ENCODE assay signal across 8 cellular contexts in genomic region chr15:73964736-73965093, GRCh38. TPM values are rescaled to one million over a fixed set of nuclear protein-coding genes. Genes with fewer than 3 reads are reported as not detected.
DNase-seq lines count a peak whose midpoint lies in the region; ATAC-seq, FAIRE-seq and TF ChIP-seq lines count a peak whose summit lies in the region.

No MANE protein-coding gene starts in this region.

- H3K4me2 ChIP-seq in Karpas-422 (ENCODE audit: low read depth, low read length, poor library complexity, severe bottlenecking) (peak overlapping the region; percentile 46), osteoblast (ENCODE audit: insufficient read depth, low read length) (peak overlapping the region; percentile 78)

- peak overlapping the region; percentile 25; the same call in 1 of the 2 replicates for H3K4me3 ChIP-seq in Karpas-422 (ENCODE audit: low read length)
- peak overlapping the region; percentile 51 for H3K4me3 ChIP-seq in osteoblast (ENCODE audit: insufficient read depth, low read length)
- no peak overlapping the region for H3K4me3 ChIP-seq in thyroid gland (replicated peaks in 1 of 3)

- H3K27me3 ChIP-seq in Karpas-422 (ENCODE audit: low read length) (no peaks in the 10 kb centered on the region), osteoblast (ENCODE audit: insufficient read depth, low read length) (no peaks in the 10 kb centered on the region), thyroid gland (no peaks in the 10 kb centered on the region)

- peak; percentile 57 for ATAC-seq in GM19324 (IDR thresholded peaks at IDR 0.05; ENCODE audit: low FRiP score, unreplicated experiment)

- H2AFZ ChIP-seq in Karpas-422 (ENCODE audit: low read length): peak overlapping the region; percentile 86
- peak overlapping the region; percentile 89 for H2AFZ ChIP-seq in osteoblast (ENCODE audit: low read length)

- H4K20me1 ChIP-seq in Karpas-422 (ENCODE audit: insufficient read depth, low read depth, low read length) (no peaks in the 10 kb centered on the region), osteoblast (ENCODE audit: insufficient read depth, low read length) (no peaks in the 10 kb centered on the region)

- no peaks in the 10 kb centered on the region for H3K9me2 ChIP-seq in Karpas-422 (replicated peaks; ENCODE audit: insufficient read depth, low read length)

- DNase-seq in AG20443 (ENCODE audit: low spot score) (peak; percentile 84), Karpas-422 (peak; percentile 94), SIG-M5 treated with dmso at 0.1 percent for 504 hours (lab: John Stamatoyannopoulos, UW; ENCODE audit: unreplicated experiment) (peak; percentile 80), frontal cortex (ENCODE audit: low spot score in 2 of 2) (peak; percentile 47 to 67), osteoblast (ENCODE audit: insufficient read length, low spot score, missing footprints) (peak; percentile 90), thyroid gland (peak; percentile 71 to 81)
- peak; percentile 77 for DNase-seq in activated effector memory CD4-positive, alpha-beta T cell treated with Interleukin-2 at 50 U/mL for 16 hours

- no peak for FAIRE-seq in frontal cortex (lab: Jason Lieb, UNC)

- WGBS in thyroid gland, 2 donors: 6 to 10% methylated on average over 6 to 10 of the region's 11 CpGs

- H3K27ac ChIP-seq in Karpas-422 (ENCODE audit: low read length) (no peak overlapping the region), osteoblast (ENCODE audit: low read depth, low read length) (peak overlapping the region; percentile 40), thyroid gland (no peak overlapping the region)

- TF ChIP-seq CTCF in osteoblast (IDR thresholded peaks at IDR 0.05; ENCODE audit: extremely low read depth, low read depth, low read length) (peak; percentile 98), thyroid gland (IDR thresholded peaks at IDR 0.05) (peak; percentile 82 to 95 (median 87))

- H3K9ac ChIP-seq in Karpas-422 (ENCODE audit: low read length): no peak overlapping the region

- H3K79me2 ChIP-seq in Karpas-422 (ENCODE audit: low read length) (no peaks in the 10 kb centered on the region), osteoblast (ENCODE audit: insufficient read depth, low read length) (no peaks in the 10 kb centered on the region)

- TF ChIP-seq POLR2A in thyroid gland (IDR thresholded peaks at IDR 0.05): no peak

- H3K9me3 ChIP-seq in Karpas-422 (ENCODE audit: low read length): no peaks in the 10 kb centered on the region
- H3K9me3 ChIP-seq in osteoblast (ENCODE audit: low read depth, low read length): no peaks in the 10 kb centered on the region
- H3K9me3 ChIP-seq in thyroid gland: no peaks in the 10 kb centered on the region

- intact Hi-C loops in thyroid gland (cut with DNase I): no loop called here

- H3K36me3 ChIP-seq in Karpas-422 (ENCODE audit: insufficient read depth, low read length) (no peaks in the 10 kb centered on the region), osteoblast (ENCODE audit: insufficient read depth, low read length) (no peaks in the 10 kb centered on the region), thyroid gland (no peaks in the 10 kb centered on the region)

- peaks cover 20% of the 10 kb centered on the region for H3K4me1 ChIP-seq in Karpas-422 (ENCODE audit: low read length)
- H3K4me1 ChIP-seq in osteoblast (ENCODE audit: insufficient read depth, low read length): peaks cover 27% of the 10 kb centered on the region
- H3K4me1 ChIP-seq in thyroid gland: peaks cover 0 to 3% of the 10 kb centered on the region in 2 donors

RNA-seq across cellular contexts. Expression of gene STOML1, which starts 27.4 kb away (rescaled TPM):
- total RNA-seq in Karpas-422 (2014; rRNA removed; shearing (Covaris generic); ENCODE audit: low replicate concordance): 2.3 and 5.4 TPM in 2 replicates
- total RNA-seq in frontal cortex: 24.1 TPM
- total RNA-seq in osteoblast: 14.1 and 15.0 TPM in 2 replicates
- 10 to 100 TPM; 15.3 to 42.1 (median 30.1) TPM for total RNA-seq in thyroid gland

RNA-seq across cellular contexts. Expression of gene PML, which starts 29.8 kb away (rescaled TPM):
- 15.4 and 21.5 TPM in 2 replicates for total RNA-seq in Karpas-422 (2014; rRNA removed; shearing (Covaris generic); ENCODE audit: low replicate concordance)
- total RNA-seq in frontal cortex: 3.7 TPM
- total RNA-seq in osteoblast: 46.7 and 50.7 TPM in 2 replicates
- 100 to 1,000 TPM in 1 of 4 donors, 10 to 100 TPM in 3; 55.9 to 141 (median 76.5) TPM for total RNA-seq in thyroid gland

RNA-seq across cellular contexts. Expression of gene LOXL1, which starts 38.5 kb away (rescaled TPM):
- not detected in 2 replicates for total RNA-seq in Karpas-422 (2014; rRNA removed; shearing (Covaris generic); ENCODE audit: low replicate concordance)
- total RNA-seq in frontal cortex: 2.4 TPM
- 246 and 264 TPM in 2 replicates for total RNA-seq in osteoblast
- total RNA-seq in thyroid gland: 10 to 100 TPM in 3 of 4 donors, 1 to 10 TPM in 1; 9.9 to 15.2 (median 12.0) TPM

Comparison
In these comparisons a context has a peak if more than half of its experiments do, and no peak if none do; other contexts are left out.
1. H3K4me3 ChIP-seq: peak in Karpas-422 (single experiment) and osteoblast (single experiment); none in thyroid gland (0 of 3).
2. RNA of gene LOXL1, which starts 38.5 kb away (total RNA-seq): 246 to 264 TPM in osteoblast; 9.9 to 15.2 TPM in thyroid gland, 2.4 TPM in frontal cortex (single experiment) and not detected in Karpas-422; every median in the first group is over 10 times any median in the second.
3. Peak in every context shown above with its lines, with median percentiles within 50 percentile points of each other: DNase-seq.